2 cellular contexts compared by ENCODE assay signal in genomic region chr7:47796347-47796746, GRCh38.
A peak's percentile ranks its signal among the peaks of the same experiment; 100 is the strongest.
TF ChIP-seq lines count a peak whose summit lies in the region.

No MANE protein-coding gene starts in this region.

TF ChIP-seq in A549, 52 proteins besides CTCF, POLR2A, EP300 and RAD21:
- TF ChIP-seq GATA3 (IDR thresholded peaks at IDR 0.05; ENCODE audit: borderline replicate concordance): no peak
- TF ChIP-seq HDAC2 (IDR thresholded peaks at IDR 0.05): no peak
- TF ChIP-seq MAX (IDR thresholded peaks at IDR 0.05): 0 out of 2 replicates have a peak, but pooled peaks have one; percentile 19

TF ChIP-seq in IMR-90, 13 proteins besides CTCF, POLR2A, EP300 and RAD21:
- TF ChIP-seq MAZ (IDR thresholded peaks at IDR 0.05; ENCODE audit: borderline replicate concordance, low read depth, low read length) (no peak), MXI1 (IDR thresholded peaks at IDR 0.05; ENCODE audit: borderline replicate concordance, low read depth, low read length) (peak; percentile 30; the same call in 1 of the 2 replicates)
